ENCODE assay signal across 16 cellular contexts in the genomic region with DNA sequence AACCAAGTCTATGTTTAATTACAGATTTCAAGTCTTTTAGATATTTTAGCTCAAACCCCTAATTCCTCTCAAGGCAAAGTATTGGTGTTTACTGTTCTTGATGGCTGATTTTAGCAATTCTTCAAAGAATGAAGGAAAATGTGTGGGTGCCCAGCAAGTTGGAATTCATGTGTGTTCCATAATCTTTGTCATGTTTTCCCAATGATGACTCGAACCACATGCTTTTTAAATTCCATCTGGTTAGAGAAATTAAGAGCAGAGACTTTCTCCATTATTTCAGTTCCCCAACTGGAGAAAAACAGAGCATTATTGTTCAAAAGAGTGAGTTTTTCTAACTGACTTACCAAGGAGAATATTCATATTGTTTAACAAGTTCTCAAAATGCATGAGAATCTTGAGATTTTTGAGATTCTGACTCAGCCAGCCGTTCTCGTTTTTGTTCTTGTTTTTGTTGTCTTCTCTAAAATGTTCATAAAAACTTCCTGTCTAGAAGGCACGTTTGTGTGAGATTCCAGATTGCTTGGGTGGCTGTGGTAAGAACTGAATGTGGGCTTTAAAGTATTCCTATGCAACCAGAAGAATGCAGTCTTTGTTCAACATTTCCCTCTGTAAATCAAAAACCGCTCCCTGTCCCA.
DNase-seq lines count a peak whose midpoint lies in the region.
"Had no signal": no experiment of that assay in that cellular context is flagged by ENCODE, and none has a peak within 500 bp of the region (broad histone marks: within the 10 kb centered on the region; RNA-seq: fewer than 3 reads in every experiment).

No MANE protein-coding gene starts in this region.

- H2BK15ac ChIP-seq in mesendoderm (replicated peaks; ENCODE audit: low read depth): no peak overlapping the region

- H4K5ac ChIP-seq in mesendoderm (ENCODE audit: low read length): no peak overlapping the region

- H3K27me3 ChIP-seq in mesendoderm (ENCODE audit: insufficient read depth, low read length, poor library complexity): no peaks in the 10 kb centered on the region

- no peaks in the 10 kb centered on the region for H3K36me3 ChIP-seq in mesendoderm (ENCODE audit: control insufficient read depth, insufficient read depth, low read length)
- H3K36me3 ChIP-seq: prostate gland had no signal

- H3K27me3 Mint-ChIP-seq in activated T-helper 2 cell treated with anti-CD3 and anti-CD28 coated beads, Interferon-gamma antibody, Interleukin-2, Interleukin-4, amounts not matched to agents 10 μg/mL and 5 μg/mL and 100 μg/mL, durations not matched to agents 14 hours and 24 hours and 36 hours (ENCODE audit: low read depth): no peaks in the 10 kb centered on the region

- H3K23ac ChIP-seq in mesendoderm (ENCODE audit: low read length): no peak overlapping the region

- no peaks in the 10 kb centered on the region for H3K79me2 ChIP-seq in mesendoderm (ENCODE audit: control insufficient read depth, insufficient read depth, low read length)

- no peak overlapping the region for H4K8ac ChIP-seq in mesendoderm (ENCODE audit: low read depth, low read length)

- H3K56ac ChIP-seq in mesendoderm (ENCODE audit: low read length): no peak overlapping the region

- no peaks in the 10 kb centered on the region for H3K4me1 Mint-ChIP-seq in activated T-helper 2 cell treated with anti-CD3 and anti-CD28 coated beads, Interferon-gamma antibody, Interleukin-2, Interleukin-4, amounts not matched to agents 10 μg/mL and 5 μg/mL and 100 μg/mL, durations not matched to agents 14 hours and 24 hours and 36 hours (ENCODE audit: low read depth)
- H3K4me1 Mint-ChIP-seq: B cell, T-helper 17 cell had no signal

- no peak overlapping the region for H2AK5ac ChIP-seq in mesendoderm (ENCODE audit: low read length)

- H3K18ac ChIP-seq in mesendoderm (ENCODE audit: low read length): no peak overlapping the region

- no peak overlapping the region for H3K4me3 Mint-ChIP-seq in activated T-helper 2 cell treated with anti-CD3 and anti-CD28 coated beads, Interferon-gamma antibody, Interleukin-2, Interleukin-4, amounts not matched to agents 10 μg/mL and 5 μg/mL and 100 μg/mL, durations not matched to agents 14 hours and 24 hours and 36 hours (ENCODE audit: low read depth)
- H3K4me3 Mint-ChIP-seq: B cell, T-helper 17 cell had no signal

- H3K9me3 Mint-ChIP-seq in activated T-helper 2 cell treated with anti-CD3 and anti-CD28 coated beads, Interferon-gamma antibody, Interleukin-2, Interleukin-4, amounts not matched to agents 10 μg/mL and 5 μg/mL and 100 μg/mL, durations not matched to agents 14 hours and 24 hours and 36 hours: no peaks in the 10 kb centered on the region

- no peak overlapping the region for H3K27ac Mint-ChIP-seq in activated T-helper 2 cell treated with anti-CD3 and anti-CD28 coated beads, Interferon-gamma antibody, Interleukin-2, Interleukin-4, amounts not matched to agents 10 μg/mL and 5 μg/mL and 100 μg/mL, durations not matched to agents 14 hours and 24 hours and 36 hours
- H3K27ac Mint-ChIP-seq: B cell, T-helper 17 cell had no signal

- H3K9ac ChIP-seq in mesendoderm (ENCODE audit: low read length): no peak overlapping the region

- H3K79me1 ChIP-seq in mesendoderm (ENCODE audit: low read length): no peaks in the 10 kb centered on the region

- H3K4ac ChIP-seq in mesendoderm (ENCODE audit: low read depth, low read length): no peak overlapping the region

- H3K4me3 ChIP-seq in mesendoderm (ENCODE audit: low read length): no peak overlapping the region
- H3K4me3 ChIP-seq: prostate gland had no signal

- intact Hi-C loops in activated T-helper 2 cell treated with anti-CD3 and anti-CD28 coated beads, Interferon-gamma antibody, Interleukin-2, Interleukin-4, amounts not matched to agents 10 μg/mL and 5 μg/mL and 100 μg/mL, durations not matched to agents 14 hours and 24 hours and 36 hours (cut with micrococcal nuclease): no loop called here

- no CpG with 5 or more reads among the region's 5 CpGs for WGBS in mesendoderm (ENCODE audit: extremely low coverage, insufficient coverage, low lambda C conversion rate)

- DNase-seq in AG20443 (ENCODE audit: low spot score) (peak; percentile 66), NCI-H226 (peak; percentile 9), epidermal melanocyte (ENCODE audit: insufficient read length, low spot score) (peak; percentile 53), non-pigmented ciliary epithelial cell (ENCODE audit: low read depth) (peak; percentile 83), NCI-H510A (lab: John Stamatoyannopoulos, UW) (no peak), mesendoderm (no peak), NOMO-1 treated with dmso at 0.1 percent for 144 hours (lab: John Stamatoyannopoulos, UW; ENCODE audit: unreplicated experiment) (no peak)
- no peak for DNase-seq in activated T-helper 2 cell treated with anti-CD3 and anti-CD28 coated beads, Interferon-gamma antibody, Interleukin-2, Interleukin-4, amounts not matched to agents 10 μg/mL and 5 μg/mL and 100 μg/mL, durations not matched to agents 14 hours and 24 hours and 36 hours (ENCODE audit: low spot score)
- DNase-seq: activated CD4-positive, alpha-beta T cell treated with anti-CD3 and anti-CD28 coated beads, Interleukin-2, amount 50 U/mL, for 1 hour; DMS79 treated with DMSO at 0.1 percent for 48 hours; PC-3; stimulated activated CD4-positive, alpha-beta T cell treated with anti-CD3 and anti-CD28 coated beads, Interleukin-1b, Interleukin-23, amount 100 ng/mL, for 48 hours; T-helper 17 cell had no signal

- H2BK120ac ChIP-seq in mesendoderm (ENCODE audit: low read depth, low read length): no peak overlapping the region

- H2BK5ac ChIP-seq in mesendoderm (ENCODE audit: low read length): no peak overlapping the region

- no peaks in the 10 kb centered on the region for H3K4me1 ChIP-seq in mesendoderm (ENCODE audit: control insufficient read depth, low read depth, low read length)
- H3K4me1 ChIP-seq: prostate gland had no signal

- no peak overlapping the region for H3K4me2 ChIP-seq in mesendoderm (ENCODE audit: low read length)

- H3K36me3 Mint-ChIP-seq in activated T-helper 2 cell treated with anti-CD3 and anti-CD28 coated beads, Interferon-gamma antibody, Interleukin-2, Interleukin-4, amounts not matched to agents 10 μg/mL and 5 μg/mL and 100 μg/mL, durations not matched to agents 14 hours and 24 hours and 36 hours (ENCODE audit: low read depth): no peaks in the 10 kb centered on the region

- H3K27ac ChIP-seq in mesendoderm (ENCODE audit: low read depth, low read length): no peak overlapping the region
- H3K27ac ChIP-seq: epithelial cell of prostate, prostate gland had no signal

Comparison
In these comparisons a context has a peak if more than half of its experiments do, and no peak if none do; other contexts are left out.
1. DNase-seq: peak in AG20443 (single experiment), NCI-H226 (single experiment), epidermal melanocyte (single experiment) and non-pigmented ciliary epithelial cell (single experiment); none in NCI-H510A (single experiment), mesendoderm (single experiment), NOMO-1 treated with dmso at 0.1 percent for 144 hours (single experiment) and activated T-helper 2 cell treated with anti-CD3 and anti-CD28 coated beads, Interferon-gamma antibody, Interleukin-2, Interleukin-4, amounts not matched to agents 10 μg/mL and 5 μg/mL and 100 μg/mL, durations not matched to agents 14 hours and 24 hours and 36 hours (single experiment).